6 cellular contexts compared by ENCODE assay signal in genomic region chr11:57476223-57476882, GRCh38. TPM values are rescaled to one million over a fixed set of nuclear protein-coding genes. Genes with fewer than 3 reads are reported as not detected.
DNase-seq lines count a peak whose midpoint lies in the region; ATAC-seq and TF ChIP-seq lines count a peak whose summit lies in the region.

No MANE protein-coding gene starts in this region.

- no peaks in the 10 kb centered on the region for H3K79me2 ChIP-seq in ACC112 (ENCODE audit: control insufficient read depth, insufficient read depth, low read length, unreplicated experiment)

- H3K4me1 Mint-ChIP-seq in activated B cell treated with CpG ODN at 0.5 μM for 24 hours: peaks cover 41% of the 10 kb centered on the region

- DNase-seq in activated B cell treated with CpG ODN at 0.5 μM for 24 hours (peak; percentile 43), iPS DF 6.9 (ENCODE audit: low read depth, low spot score) (no peak), NCI-H2171 treated with DMSO at 0.1 percent for 48 hours (lab: John Stamatoyannopoulos, UW) (no peak)

- ATAC-seq in GM21619 (IDR thresholded peaks at IDR 0.05; ENCODE audit: unreplicated experiment) (peak; percentile 25), activated B cell treated with CpG ODN at 0.5 μM for 24 hours (ENCODE audit: low read depth) (peak; percentile 31)

- H3K36me3 ChIP-seq in ACC112 (ENCODE audit: insufficient read depth, low read length) (no peaks in the 10 kb centered on the region), iPS DF 6.9 (ENCODE audit: control insufficient read depth, insufficient read depth, low read length) (no peaks in the 10 kb centered on the region), thymus (ENCODE audit: control insufficient read depth, insufficient read depth) (no peaks in the 10 kb centered on the region)

- H3K4me1 ChIP-seq in ACC112 (ENCODE audit: control insufficient read depth, insufficient read depth, low read length, unreplicated experiment) (no peaks in the 10 kb centered on the region), iPS DF 6.9 (ENCODE audit: control insufficient read depth, insufficient read depth, low read length) (peaks cover 10% of the 10 kb centered on the region; the same call in 1 of the 2 replicates), thymus (ENCODE audit: control insufficient read depth, insufficient read depth, low read length) (peaks cover 25% of the 10 kb centered on the region)

- no peaks in the 10 kb centered on the region for H3K36me3 Mint-ChIP-seq in activated B cell treated with CpG ODN at 0.5 μM for 24 hours (ENCODE audit: low read depth)

- CTCF ChIA-PET in activated B cell treated with CpG ODN at 0.5 μM for 24 hours (lab: Charles Lee): interaction anchor here (9.9 kb wide), 1 partner anchor 18 kb away, joined by 191 read pairs; the partner anchor contains the start of gene RTN4RL2

- H3K27ac ChIP-seq in ACC112 (ENCODE audit: low read depth, low read length): no peak overlapping the region
- H3K27ac ChIP-seq in iPS DF 6.9 (ENCODE audit: low read length): no peak overlapping the region
- H3K27ac ChIP-seq in thymus (ENCODE audit: low read depth): no peak overlapping the region

- peaks cover 35% of the 10 kb centered on the region for H3K27me3 ChIP-seq in ACC112 (ENCODE audit: insufficient read depth, low read length)
- peaks cover 6% of the 10 kb centered on the region; the same call in 1 of the 2 replicates for H3K27me3 ChIP-seq in iPS DF 6.9 (ENCODE audit: control insufficient read depth, insufficient read depth, low read length)
- H3K27me3 ChIP-seq in thymus (ENCODE audit: control insufficient read depth, insufficient read depth): peaks cover 29% of the 10 kb centered on the region

- H3K27ac Mint-ChIP-seq in activated B cell treated with CpG ODN at 0.5 μM for 24 hours: no peak overlapping the region

- no peaks in the 10 kb centered on the region for H3K9me3 Mint-ChIP-seq in activated B cell treated with CpG ODN at 0.5 μM for 24 hours

- H3K4me3 ChIP-seq in ACC112 (ENCODE audit: low read depth, low read length) (peak overlapping the region; percentile 70), iPS DF 6.9 (ENCODE audit: low read length) (peak overlapping the region; percentile 28; the same call in 1 of the 2 replicates), thymus (ENCODE audit: low read length) (peak overlapping the region; percentile 51)

- POLR2A ChIA-PET in activated B cell treated with CpG ODN at 0.5 μM for 24 hours (lab: Charles Lee): interaction anchor here (0.7 to 2.9 kb wide), 7 partner anchors 10 to 141 kb away, joined by 3 to 12 read pairs (median 4); partner anchors contain the start of genes SSRP1 and UBE2L6

- peak overlapping the region; percentile 82 for H3K4me3 Mint-ChIP-seq in activated B cell treated with CpG ODN at 0.5 μM for 24 hours

- H3K9me3 ChIP-seq in iPS DF 6.9 (ENCODE audit: control insufficient read depth, insufficient read depth, low read length) (no peaks in the 10 kb centered on the region), thymus (ENCODE audit: control insufficient read depth) (no peaks in the 10 kb centered on the region)

- WGBS in iPS DF 6.9 (ENCODE audit: insufficient coverage, insufficient read length): no CpG with 5 or more reads among the region's 82 CpGs
- WGBS in thymus: 2% methylated on average over 82 of the region's 82 CpGs

- no peak for TF ChIP-seq CTCF in activated B cell treated with CpG ODN at 0.5 μM for 24 hours (IDR thresholded peaks at IDR 0.05)

- peak overlapping the region; percentile 51 for H2AFZ ChIP-seq in ACC112 (ENCODE audit: low read length, unreplicated experiment)

- H3K27me3 Mint-ChIP-seq in activated B cell treated with CpG ODN at 0.5 μM for 24 hours: peaks cover 9% of the 10 kb centered on the region

- intact Hi-C loops in activated B cell treated with CpG ODN at 0.5 μM for 24 hours (cut with micrococcal nuclease): loop anchor here (1.0 kb wide), 2 partner anchors 8 to 19 kb away; no protein-coding TSS in a partner anchor

RNA-seq across cellular contexts. Expression of gene RTN4RL2, which starts 16.0 kb away (rescaled TPM):
- total RNA-seq in activated B cell treated with CpG ODN at 0.5 μM for 24 hours: 0.13 and 0.24 TPM in 2 replicates
- 1.4 TPM for polyA plus RNA-seq in thymus

RNA-seq across cellular contexts. Expression of gene SLC43A1, which starts 39.1 kb away (rescaled TPM):
- total RNA-seq in activated B cell treated with CpG ODN at 0.5 μM for 24 hours: 11.1 and 12.8 TPM in 2 replicates
- 5.1 TPM for polyA plus RNA-seq in thymus

RNA-seq across cellular contexts. Expression of gene SLC43A3, which starts 49.4 kb away (rescaled TPM):
- 213 and 237 TPM in 2 replicates for total RNA-seq in activated B cell treated with CpG ODN at 0.5 μM for 24 hours
- polyA plus RNA-seq in thymus: 28.7 TPM

RNA-seq across cellular contexts. Expression of gene TIMM10, which starts 54.2 kb away (rescaled TPM):
- total RNA-seq in activated B cell treated with CpG ODN at 0.5 μM for 24 hours: 100 and 108 TPM in 2 replicates
- polyA plus RNA-seq in thymus: 49.3 TPM
